ENCODE assay signal across 38 cellular contexts in genomic region chr3:41426485-41426884, GRCh38.
"Had no signal": no experiment of that assay in that cellular context is flagged by ENCODE, and none has a peak within 500 bp of the region (broad histone marks: within the 10 kb centered on the region; RNA-seq: fewer than 3 reads in every experiment).

No MANE protein-coding gene starts in this region.

- H3K4me1 Mint-ChIP-seq: activated B cell treated with CpG ODN at 0.5 μM for 24 hours had no signal

- DNase-seq: activated B cell treated with CpG ODN at 0.5 μM for 24 hours; activated CD4-positive, alpha-beta memory T cell treated with anti-CD3 and anti-CD28 coated beads for 36 hours; activated CD4-positive, alpha-beta T cell treated with anti-CD3 and anti-CD28 coated beads for 4 hours; activated CD4-positive, alpha-beta T cell treated with anti-CD3 and anti-CD28 coated beads, Interleukin-2, amount 10 ng/mL, durations not matched to agents 24 days and 14 days; activated CD4-positive, alpha-beta T cell treated with anti-CD3 and anti-CD28 coated beads, Interleukin-2, amount 50 U/mL, for 1 hour; activated CD4-positive, alpha-beta T cell treated with anti-CD3 and anti-CD28 coated beads, Interleukin-2, amount 50 U/mL, for 4 hours; activated CD4-positive, CD25-positive, alpha-beta regulatory T cell treated with anti-CD3 and anti-CD28 coated beads, Interleukin-2, amount 50 U/mL, for 72 hours; activated CD8-positive, alpha-beta memory T cell treated with anti-CD3 and anti-CD28 coated beads, Interleukin-2, amount 50 U/mL, for 4 hours; activated CD8-positive, alpha-beta T cell treated with anti-CD3 and anti-CD28 coated beads for 36 hours; activated effector memory CD4-positive, alpha-beta T cell treated with anti-CD3 and anti-CD28 coated beads, Interleukin-2, amount 50 U/mL, for 16 hours; activated gamma-delta T cell treated with Interleukin-2 at 50 U/mL for 16 hours; activated naive CD4-positive, alpha-beta T cell; activated naive CD4-positive, alpha-beta T cell treated with anti-CD3 and anti-CD28 coated beads for 36 hours; activated naive CD4-positive, alpha-beta T cell treated with anti-CD3 and anti-CD28 coated beads, Interleukin-2, amount 50 U/mL, for 16 hours; activated naive CD8-positive, alpha-beta T cell treated with anti-CD3 and anti-CD28 coated beads for 36 hours; activated T-cell treated with anti-CD3 and anti-CD28 coated beads for 4 hours; activated T-cell treated with anti-CD3 and anti-CD28 coated beads, Interleukin-2, amount 50 U/mL, for 1 hour; activated T-cell treated with anti-CD3 and anti-CD28 coated beads, Interleukin-2, amount 50 U/mL, for 4 hours; activated T-cell treated with anti-CD3 and anti-CD28 coated beads, Interleukin-2, amount 50 U/mL, for 72 hours; adrenal gland; amniotic stem cell; aorta; body of pancreas; brain microvascular endothelial cell; central memory CD4-positive, alpha-beta T cell; SW 1271; T-helper 1 cell; T-helper 2 cell; T-helper 9 cell had no signal

- H3K4me3 ChIP-seq: adrenal gland, body of pancreas, breast epithelium had no signal

- FAIRE-seq: astrocyte, TTC549 had no signal

- H3K4me3 Mint-ChIP-seq: activated B cell treated with CpG ODN at 0.5 μM for 24 hours; activated CD4-positive, alpha-beta memory T cell treated with anti-CD3 and anti-CD28 coated beads for 36 hours; activated CD4-positive, alpha-beta T cell treated with anti-CD3 and anti-CD28 coated beads, Interleukin-2, amount 10 ng/mL, durations not matched to agents 24 days and 14 days; activated CD8-positive, alpha-beta T cell treated with anti-CD3 and anti-CD28 coated beads for 36 hours; activated naive CD4-positive, alpha-beta T cell treated with anti-CD3 and anti-CD28 coated beads for 36 hours; activated naive CD8-positive, alpha-beta T cell treated with anti-CD3 and anti-CD28 coated beads for 36 hours; activated T-cell treated with anti-CD3 and anti-CD28 coated beads, Interleukin-2, amount 50 U/mL, for 4 hours; activated T-cell treated with anti-CD3 and anti-CD28 coated beads, Interleukin-2, amount 50 U/mL, for 72 hours; activated T-helper 1 cell treated with anti-CD3 and anti-CD28 coated beads, Interleukin-12 subunit alpha, Interleukin-12 subunit beta, Interleukin-2, Interleukin-4 antibody, amounts not matched to agents 30 ng/mL and 10 ng/mL and 1 ng/mL, durations not matched to agents 14 hours and 24 hours and 36 hours; activated T-helper 17 cell treated with anti-CD3 and anti-CD28 coated beads, Interleukin-2, amount 50 U/mL, for 72 hours; T-helper 1 cell treated with Interleukin-12 subunit alpha and Interleukin-12 subunit beta and Interleukin-4 antibody, amounts not matched to agents 30 μg/mL and 1 μg/mL, for 36 hours; T-helper 2 cell treated with Interferon-gamma antibody and Interleukin-4, amounts not matched to agents 5 μg/mL and 100 μg/mL, for 36 hours had no signal

- H3K27ac ChIP-seq: adrenal gland, body of pancreas, brain microvascular endothelial cell, breast epithelium, VCaP had no signal

- H3K27me3 Mint-ChIP-seq: activated naive CD8-positive, alpha-beta T cell treated with anti-CD3 and anti-CD28 coated beads for 36 hours; activated T-helper 17 cell treated with anti-CD3 and anti-CD28 coated beads, Interleukin-2, amount 50 U/mL, for 72 hours had no signal

- H3K4me1 ChIP-seq: adrenal gland, body of pancreas, breast epithelium had no signal

- H3K9me3 ChIP-seq: adrenal gland, body of pancreas had no signal

- ATAC-seq: activated CD8-positive, alpha-beta T cell treated with anti-CD3 and anti-CD28 coated beads for 36 hours; activated naive CD4-positive, alpha-beta T cell treated with anti-CD3 and anti-CD28 coated beads, Interleukin-2, amount 50 U/mL, for 72 hours; activated T-cell treated with anti-CD3 and anti-CD28 coated beads, Interleukin-2, amount 50 U/mL, for 4 hours; activated T-cell treated with anti-CD3 and anti-CD28 coated beads, Interleukin-2, amount 50 U/mL, for 72 hours; activated T-helper 17 cell treated with anti-CD3 and anti-CD28 coated beads, Interleukin-2, amount 50 U/mL, for 72 hours; body of pancreas had no signal

- H3K27me3 ChIP-seq: adrenal gland, body of pancreas, brain microvascular endothelial cell, breast epithelium had no signal

- H3K36me3 ChIP-seq: adrenal gland, brain microvascular endothelial cell, breast epithelium had no signal

- H3K27ac Mint-ChIP-seq: activated B cell treated with CpG ODN at 0.5 μM for 24 hours; activated CD4-positive, alpha-beta memory T cell treated with anti-CD3 and anti-CD28 coated beads for 36 hours; activated CD4-positive, alpha-beta T cell treated with anti-CD3 and anti-CD28 coated beads, Interleukin-2, amount 10 ng/mL, durations not matched to agents 24 days and 14 days; activated CD8-positive, alpha-beta T cell treated with anti-CD3 and anti-CD28 coated beads for 36 hours; activated naive CD4-positive, alpha-beta T cell treated with anti-CD3 and anti-CD28 coated beads for 36 hours; activated naive CD4-positive, alpha-beta T cell treated with anti-CD3 and anti-CD28 coated beads, Interleukin-2, amount 50 U/mL, for 72 hours; activated naive CD8-positive, alpha-beta T cell treated with anti-CD3 and anti-CD28 coated beads for 36 hours; activated T-cell treated with anti-CD3 and anti-CD28 coated beads, Interleukin-2, amount 50 U/mL, for 72 hours; activated T-helper 1 cell treated with anti-CD3 and anti-CD28 coated beads, Interleukin-12 subunit alpha, Interleukin-12 subunit beta, Interleukin-2, Interleukin-4 antibody, amounts not matched to agents 30 ng/mL and 10 ng/mL and 1 ng/mL, durations not matched to agents 14 hours and 24 hours and 36 hours; activated T-helper 17 cell treated with anti-CD3 and anti-CD28 coated beads, Interleukin-2, amount 50 U/mL, for 72 hours; T-helper 1 cell treated with Interleukin-12 subunit alpha and Interleukin-12 subunit beta and Interleukin-4 antibody, amounts not matched to agents 30 μg/mL and 1 μg/mL, for 36 hours; T-helper 2 cell treated with Interferon-gamma antibody and Interleukin-4, amounts not matched to agents 5 μg/mL and 100 μg/mL, for 36 hours had no signal
